ENCODE assay signal across 1 cellular context in the genomic region with DNA sequence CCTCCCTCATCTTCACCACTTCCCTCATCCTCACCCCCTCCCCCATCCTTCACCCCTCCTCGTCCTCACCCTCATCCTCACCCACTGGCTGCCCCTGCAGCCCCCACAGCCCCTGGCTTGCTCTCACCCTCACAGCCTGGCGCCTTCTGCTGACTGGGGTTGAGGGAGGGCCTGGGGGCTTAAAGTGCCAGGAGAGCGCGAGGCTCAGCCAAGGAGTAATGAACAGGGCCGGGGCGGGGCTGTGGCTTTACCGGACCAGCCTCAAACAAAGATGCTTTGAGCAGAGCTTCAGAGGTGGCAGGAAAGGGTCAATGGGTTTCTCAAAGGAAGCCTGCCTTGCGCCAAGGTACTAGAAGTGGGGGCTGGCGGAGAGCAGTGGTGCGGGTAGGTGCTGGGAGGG.
TF ChIP-seq lines count a peak whose summit lies in the region.

Gene PRSS33 (minus strand): TSS at position 155 of the 400 bp plus-strand sequence. CDS start 1,013 bp downstream, outside the sequence.

TF ChIP-seq in HCT116, 20 proteins besides CTCF, POLR2A, EP300 and RAD21:
- no peak for TF ChIP-seq SRF (IDR thresholded peaks at IDR 0.05; ENCODE audit: low read depth)
- no peak for TF ChIP-seq JUND (IDR thresholded peaks at IDR 0.05)
- no peak for TF ChIP-seq POLR2AphosphoS5 (IDR thresholded peaks at IDR 0.05; ENCODE audit: low read depth, low read length)
- TF ChIP-seq CBX3 (IDR thresholded peaks at IDR 0.05; ENCODE audit: low read depth) = no peak
- no peak for TF ChIP-seq SP1 (IDR thresholded peaks at IDR 0.05; ENCODE audit: low read depth)
- no peak for TF ChIP-seq ZFX (IDR thresholded peaks at IDR 0.05)
- no peak for TF ChIP-seq SIN3A (IDR thresholded peaks at IDR 0.05; ENCODE audit: low read depth)
- no peak for TF ChIP-seq EZH2 (IDR thresholded peaks at IDR 0.05)
- TF ChIP-seq YY1 (IDR thresholded peaks at IDR 0.05; ENCODE audit: extremely low read depth, insufficient replicate concordance, low read depth, low read length) = no peak
